In the genomic region with DNA sequence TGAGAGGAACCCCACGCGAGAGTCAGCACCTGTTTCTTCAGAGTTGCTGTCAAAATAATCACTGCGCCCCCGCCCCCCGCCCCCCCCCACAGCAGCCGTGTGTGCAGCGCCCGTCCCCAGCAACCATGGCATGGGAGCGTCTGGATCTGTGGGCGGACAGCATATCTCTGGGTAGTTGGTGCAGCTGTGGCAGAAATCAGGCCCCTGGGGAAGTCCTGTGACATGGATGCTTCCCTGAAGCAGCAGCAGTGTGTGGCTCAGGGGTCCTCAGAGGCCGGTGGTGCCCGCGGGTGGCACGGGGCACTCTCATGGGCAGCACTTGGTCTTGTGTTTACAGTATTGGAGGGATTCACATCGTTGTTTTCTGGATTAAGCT, we compare ENCODE assay signal across 12 cellular contexts. TPM values are rescaled to one million over a fixed set of nuclear protein-coding genes. Genes with fewer than 3 reads are reported as not detected.
DNase-seq lines count a peak whose midpoint lies in the region; ATAC-seq and TF ChIP-seq lines count a peak whose summit lies in the region.
"Had no signal": no experiment of that assay in that cellular context is flagged by ENCODE, and none has a peak within 500 bp of the region (broad histone marks: within the 10 kb centered on the region; RNA-seq: fewer than 3 reads in every experiment).

No MANE protein-coding gene starts in this region.

- H3K79me2 ChIP-seq in Karpas-422 (ENCODE audit: low read length) = peaks cover 17% of the 10 kb centered on the region

- peaks cover 86 to 100% (median 97%) of the 10 kb centered on the region in 11 experiments for H4K20me1 ChIP-seq in BLaER1 treated with 17β-estradiol and CSF1 and Interleukin-3, amounts not matched to agents 10 nM and 100 nM
- H4K20me1 ChIP-seq in Karpas-422 (ENCODE audit: insufficient read depth, low read depth, low read length) = peaks cover 17% of the 10 kb centered on the region; the same call in 1 of the 2 replicates

- peak overlapping the region; percentile 3 for H3K27ac Mint-ChIP-seq in endodermal cell

- peaks cover 34% of the 10 kb centered on the region for H3K36me3 Mint-ChIP-seq in endodermal cell (ENCODE audit: low read depth)

- H3K9me3 Mint-ChIP-seq in endodermal cell = no peaks in the 10 kb centered on the region

- H3K4me3 Mint-ChIP-seq in endodermal cell = no peak overlapping the region

- H3K27me3 Mint-ChIP-seq in endodermal cell (ENCODE audit: insufficient read depth) = no peaks in the 10 kb centered on the region

- H3K9me3 ChIP-seq in BLaER1 treated with 17β-estradiol and CSF1 and Interleukin-3, amounts not matched to agents 10 nM and 100 nM (replicated peaks in 1 of 11) = no peaks in the 10 kb centered on the region
- H3K9me3 ChIP-seq in Karpas-422 (ENCODE audit: low read length) (no peaks in the 10 kb centered on the region), endodermal cell (ENCODE audit: control insufficient read depth, low read length) (no peaks in the 10 kb centered on the region)
- H3K9me3 ChIP-seq: Peyer's patch had no signal

- no peak overlapping the region for H3K4me3 ChIP-seq in BLaER1 treated with 17β-estradiol and CSF1 and Interleukin-3, amounts not matched to agents 10 nM and 100 nM
- no peak overlapping the region for H3K4me3 ChIP-seq in Karpas-422 (ENCODE audit: low read length)
- H3K4me3 ChIP-seq in endodermal cell (ENCODE audit: low read length) = no peak overlapping the region
- no peak overlapping the region for H3K4me3 ChIP-seq in rectal smooth muscle tissue (ENCODE audit: low read length)
- H3K4me3 ChIP-seq: Peyer's patch had no signal

- peak overlapping the region in 9 of 11 experiments; percentile 12 to 83 (median 62); a peak in 16 of 22 replicates for H3K27ac ChIP-seq in BLaER1 treated with 17β-estradiol and CSF1 and Interleukin-3, amounts not matched to agents 10 nM and 100 nM
- H3K27ac ChIP-seq in Karpas-422 (ENCODE audit: low read length) (peak overlapping the region; percentile 77), endodermal cell (ENCODE audit: low read depth, low read length) (no peak overlapping the region), rectal smooth muscle tissue (ENCODE audit: low read depth, low read length) (peak overlapping the region; percentile 80)

- 94 to 100% methylated on average over 3 to 12 of the region's 15 CpGs for WGBS in endodermal cell (ENCODE audit: insufficient coverage in 1 of 2, insufficient read length in 1 of 2), 2 experiments

- peaks cover 2% of the 10 kb centered on the region for H3K4me1 Mint-ChIP-seq in endodermal cell

- H3K4me1 ChIP-seq in BLaER1 treated with 17β-estradiol and CSF1 and Interleukin-3, amounts not matched to agents 10 nM and 100 nM = peaks cover 66 to 99% (median 96%) of the 10 kb centered on the region in 10 experiments
- H3K4me1 ChIP-seq in Karpas-422 (ENCODE audit: low read length) = peaks cover 88% of the 10 kb centered on the region
- H3K4me1 ChIP-seq in endodermal cell (ENCODE audit: control insufficient read depth, insufficient read depth, low read length) = no peaks in the 10 kb centered on the region
- H3K4me1 ChIP-seq in rectal smooth muscle tissue (ENCODE audit: control insufficient read depth, insufficient read depth, low read length) = peaks cover 26% of the 10 kb centered on the region

- peak overlapping the region in 7 of 11 experiments; percentile 40 to 56 (median 48); a peak in 8 of 22 replicates for H3K9ac ChIP-seq in BLaER1 treated with 17β-estradiol and CSF1 and Interleukin-3, amounts not matched to agents 10 nM and 100 nM
- H3K9ac ChIP-seq in Karpas-422 (ENCODE audit: low read length) (peak overlapping the region; percentile 8; the same call in 1 of the 2 replicates), endodermal cell (ENCODE audit: extremely low read depth, low read length, poor library complexity, severe bottlenecking) (no peak overlapping the region), rectal smooth muscle tissue (ENCODE audit: low read length) (no peak overlapping the region)

- no peak for ATAC-seq in GM19467 (IDR thresholded peaks at IDR 0.05; ENCODE audit: unreplicated experiment)

- peak overlapping the region; percentile 16 to 89 (median 80); a peak in 21 of 22 replicates for H3K4me2 ChIP-seq in BLaER1 treated with 17β-estradiol and CSF1 and Interleukin-3, amounts not matched to agents 10 nM and 100 nM
- peak overlapping the region; percentile 10 for H3K4me2 ChIP-seq in Karpas-422 (ENCODE audit: low read depth, low read length, poor library complexity, severe bottlenecking)

- TF ChIP-seq CTCF in endodermal cell (conservative IDR thresholded peaks at IDR 0.05) = no peak

- no peaks in the 10 kb centered on the region for H3K27me3 ChIP-seq in BLaER1 treated with 17β-estradiol and CSF1 and Interleukin-3, amounts not matched to agents 10 nM and 100 nM
- H3K27me3 ChIP-seq in Karpas-422 (ENCODE audit: low read length) = no peaks in the 10 kb centered on the region
- no peaks in the 10 kb centered on the region for H3K27me3 ChIP-seq in endodermal cell (ENCODE audit: control insufficient read depth, insufficient read depth, low read length, poor library complexity, severe bottlenecking)
- no peaks in the 10 kb centered on the region for H3K27me3 ChIP-seq in rectal smooth muscle tissue (ENCODE audit: control insufficient read depth, insufficient read depth, low read length)
- H3K27me3 ChIP-seq: Peyer's patch had no signal

- H3K9me2 ChIP-seq in Karpas-422 (replicated peaks; ENCODE audit: insufficient read depth, low read length) = no peaks in the 10 kb centered on the region

- DNase-seq in Karpas-422 = peak; percentile 65
- no peak for DNase-seq in endodermal cell
- no peak for DNase-seq in NCI-H1105 (lab: John Stamatoyannopoulos, UW)
- DNase-seq in Ammon's horn (ENCODE audit: low spot score) = no peak
- DNase-seq in DMS79 (lab: John Stamatoyannopoulos, UW) = no peak
- DNase-seq: activated gamma-delta T cell treated with Interleukin-2 at 50 U/mL for 16 hours; NCI-H1048; stimulated activated naive CD4-positive, alpha-beta T cell treated with Interleukin-2 at 50 U/mL for 16 hours had no signal

- H2AFZ ChIP-seq in Karpas-422 (ENCODE audit: low read length) = no peak overlapping the region

- peaks cover 63 to 96% (median 73%) of the 10 kb centered on the region in 11 experiments for H3K36me3 ChIP-seq in BLaER1 treated with 17β-estradiol and CSF1 and Interleukin-3, amounts not matched to agents 10 nM and 100 nM
- H3K36me3 ChIP-seq in Karpas-422 (ENCODE audit: insufficient read depth, low read length) (peaks cover 25% of the 10 kb centered on the region), endodermal cell (ENCODE audit: control insufficient read depth, insufficient read depth, low read length) (peaks cover 83% of the 10 kb centered on the region), rectal smooth muscle tissue (ENCODE audit: control insufficient read depth, insufficient read depth, low read length) (peaks cover 20% of the 10 kb centered on the region)

RNA-seq across cellular contexts. Expression of gene XRCC3, which starts 19.2 kb away (rescaled TPM):
- total RNA-seq in Karpas-422 (2014; rRNA removed; shearing (Covaris generic); ENCODE audit: low replicate concordance) = 36.7 and 70.5 TPM in 2 replicates
- total RNA-seq in endodermal cell = 10 to 100 TPM; 39.2 to 42.6 TPM
- polyA plus RNA-seq in endodermal cell (2013, experiment 1 of 2) = 22.5 TPM
- 24.3 TPM for polyA plus RNA-seq in endodermal cell (2013, experiment 2 of 2)

RNA-seq across cellular contexts. Expression of gene ZFYVE21, which starts 19.6 kb away (rescaled TPM):
- 28.4 and 29.7 TPM in 2 replicates for total RNA-seq in Karpas-422 (2014; rRNA removed; shearing (Covaris generic); ENCODE audit: low replicate concordance)
- 10 to 100 TPM; 42.5 to 55.6 TPM for total RNA-seq in endodermal cell
- polyA plus RNA-seq in endodermal cell (2013, experiment 1 of 2) = 42.1 TPM
- polyA plus RNA-seq in endodermal cell (2013, experiment 2 of 2) = 40.3 TPM

Comparison
In these comparisons a context has a peak if more than half of its experiments do, and no peak if none do; other contexts are left out.
1. H3K9ac ChIP-seq: peak in BLaER1 treated with 17β-estradiol and CSF1 and Interleukin-3, amounts not matched to agents 10 nM and 100 nM (7 of 11) and Karpas-422 (single experiment); none in endodermal cell (single experiment) and rectal smooth muscle tissue (single experiment).